1 cellular context compared by ENCODE assay signal in the genomic region with DNA sequence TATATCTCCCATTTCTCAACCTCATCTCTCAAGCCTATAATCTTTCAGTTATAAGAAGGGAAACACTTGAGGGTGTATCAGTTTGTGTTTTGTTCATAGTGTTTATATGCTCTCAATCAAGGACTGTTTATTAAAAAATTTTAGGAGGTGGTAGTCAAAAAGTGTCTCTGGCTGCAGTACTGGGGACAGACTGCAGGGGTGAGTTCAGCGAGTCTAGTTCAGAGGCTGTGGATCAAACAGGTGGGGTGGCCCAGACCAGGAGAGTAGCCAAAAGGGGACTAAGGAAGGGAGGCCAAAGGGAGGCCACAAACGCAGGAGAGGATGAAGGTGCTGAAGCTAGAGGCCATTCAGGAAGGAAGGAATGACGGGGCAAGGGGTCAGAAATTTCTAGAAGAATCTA.
TF ChIP-seq lines count a peak whose summit lies in the region.

No MANE protein-coding gene starts in this region.

TF ChIP-seq in GM23338, 12 proteins besides CTCF, POLR2A, EP300 and RAD21 (continued from another document):
- TF ChIP-seq, protein P1, sequence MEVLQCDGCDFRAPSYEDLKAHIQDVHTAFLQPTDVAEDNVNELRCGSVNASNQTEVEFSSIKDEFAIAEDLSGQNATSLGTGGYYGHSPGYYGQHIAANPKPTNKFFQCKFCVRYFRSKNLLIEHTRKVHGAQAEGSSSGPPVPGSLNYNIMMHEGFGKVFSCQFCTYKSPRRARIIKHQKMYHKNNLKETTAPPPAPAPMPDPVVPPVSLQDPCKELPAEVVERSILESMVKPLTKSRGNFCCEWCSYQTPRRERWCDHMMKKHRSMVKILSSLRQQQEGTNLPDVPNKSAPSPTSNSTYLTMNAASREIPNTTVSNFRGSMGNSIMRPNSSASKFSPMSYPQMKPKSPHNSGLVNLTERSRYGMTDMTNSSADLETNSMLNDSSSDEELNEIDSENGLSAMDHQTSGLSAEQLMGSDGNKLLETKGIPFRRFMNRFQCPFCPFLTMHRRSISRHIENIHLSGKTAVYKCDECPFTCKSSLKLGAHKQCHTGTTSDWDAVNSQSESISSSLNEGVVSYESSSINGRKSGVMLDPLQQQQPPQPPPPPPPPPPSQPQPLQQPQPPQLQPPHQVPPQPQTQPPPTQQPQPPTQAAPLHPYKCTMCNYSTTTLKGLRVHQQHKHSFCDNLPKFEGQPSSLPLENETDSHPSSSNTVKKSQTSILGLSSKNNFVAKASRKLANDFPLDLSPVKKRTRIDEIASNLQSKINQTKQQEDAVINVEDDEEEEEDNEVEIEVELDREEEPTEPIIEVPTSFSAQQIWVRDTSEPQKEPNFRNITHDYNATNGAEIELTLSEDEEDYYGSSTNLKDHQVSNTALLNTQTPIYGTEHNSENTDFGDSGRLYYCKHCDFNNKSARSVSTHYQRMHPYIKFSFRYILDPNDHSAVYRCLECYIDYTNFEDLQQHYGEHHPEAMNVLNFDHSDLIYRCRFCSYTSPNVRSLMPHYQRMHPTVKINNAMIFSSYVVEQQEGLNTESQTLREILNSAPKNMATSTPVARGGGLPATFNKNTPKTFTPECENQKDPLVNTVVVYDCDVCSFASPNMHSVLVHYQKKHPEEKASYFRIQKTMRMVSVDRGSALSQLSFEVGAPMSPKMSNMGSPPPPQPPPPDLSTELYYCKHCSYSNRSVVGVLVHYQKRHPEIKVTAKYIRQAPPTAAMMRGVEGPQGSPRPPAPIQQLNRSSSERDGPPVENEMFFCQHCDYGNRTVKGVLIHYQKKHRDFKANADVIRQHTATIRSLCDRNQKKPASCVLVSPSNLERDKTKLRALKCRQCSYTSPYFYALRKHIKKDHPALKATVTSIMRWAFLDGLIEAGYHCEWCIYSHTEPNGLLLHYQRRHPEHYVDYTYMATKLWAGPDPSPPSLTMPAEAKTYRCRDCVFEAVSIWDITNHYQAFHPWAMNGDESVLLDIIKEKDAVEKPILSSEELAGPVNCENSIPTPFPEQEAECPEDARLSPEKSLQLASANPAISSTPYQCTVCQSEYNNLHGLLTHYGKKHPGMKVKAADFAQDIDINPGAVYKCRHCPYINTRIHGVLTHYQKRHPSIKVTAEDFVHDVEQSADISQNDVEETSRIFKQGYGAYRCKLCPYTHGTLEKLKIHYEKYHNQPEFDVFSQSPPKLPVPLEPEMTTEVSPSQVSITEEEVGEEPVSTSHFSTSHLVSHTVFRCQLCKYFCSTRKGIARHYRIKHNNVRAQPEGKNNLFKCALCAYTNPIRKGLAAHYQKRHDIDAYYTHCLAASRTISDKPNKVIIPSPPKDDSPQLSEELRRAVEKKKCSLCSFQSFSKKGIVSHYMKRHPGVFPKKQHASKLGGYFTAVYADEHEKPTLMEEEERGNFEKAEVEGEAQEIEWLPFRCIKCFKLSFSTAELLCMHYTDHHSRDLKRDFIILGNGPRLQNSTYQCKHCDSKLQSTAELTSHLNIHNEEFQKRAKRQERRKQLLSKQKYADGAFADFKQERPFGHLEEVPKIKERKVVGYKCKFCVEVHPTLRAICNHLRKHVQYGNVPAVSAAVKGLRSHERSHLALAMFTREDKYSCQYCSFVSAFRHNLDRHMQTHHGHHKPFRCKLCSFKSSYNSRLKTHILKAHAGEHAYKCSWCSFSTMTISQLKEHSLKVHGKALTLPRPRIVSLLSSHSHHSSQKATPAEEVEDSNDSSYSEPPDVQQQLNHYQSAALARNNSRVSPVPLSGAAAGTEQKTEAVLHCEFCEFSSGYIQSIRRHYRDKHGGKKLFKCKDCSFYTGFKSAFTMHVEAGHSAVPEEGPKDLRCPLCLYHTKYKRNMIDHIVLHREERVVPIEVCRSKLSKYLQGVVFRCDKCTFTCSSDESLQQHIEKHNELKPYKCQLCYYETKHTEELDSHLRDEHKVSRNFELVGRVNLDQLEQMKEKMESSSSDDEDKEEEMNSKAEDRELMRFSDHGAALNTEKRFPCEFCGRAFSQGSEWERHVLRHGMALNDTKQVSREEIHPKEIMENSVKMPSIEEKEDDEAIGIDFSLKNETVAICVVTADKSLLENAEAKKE (CRISPR knock-in tag; IDR thresholded peaks at IDR 0.05): no peak
- TF ChIP-seq ZNF331 (CRISPR knock-in tag; IDR thresholded peaks at IDR 0.05; ENCODE audit: low read depth) (no peak), NANOG (IDR thresholded peaks at IDR 0.05; ENCODE audit: borderline replicate concordance) (no peak), ZNF114 (CRISPR knock-in tag; IDR thresholded peaks at IDR 0.05) (no peak), EZH2phosphoT487 (IDR thresholded peaks at IDR 0.05; ENCODE audit: unreplicated experiment) (no peak), STAT1 (IDR thresholded peaks at IDR 0.05; ENCODE audit: unreplicated experiment) (no peak), JUNB (IDR thresholded peaks at IDR 0.05; ENCODE audit: unreplicated experiment) (no peak), POLR2AphosphoS5 (IDR thresholded peaks at IDR 0.05; ENCODE audit: low read depth) (no peak), EZH2 (IDR thresholded peaks at IDR 0.05; ENCODE audit: low read depth, unreplicated experiment) (no peak)
- TF ChIP-seq, protein P2, sequence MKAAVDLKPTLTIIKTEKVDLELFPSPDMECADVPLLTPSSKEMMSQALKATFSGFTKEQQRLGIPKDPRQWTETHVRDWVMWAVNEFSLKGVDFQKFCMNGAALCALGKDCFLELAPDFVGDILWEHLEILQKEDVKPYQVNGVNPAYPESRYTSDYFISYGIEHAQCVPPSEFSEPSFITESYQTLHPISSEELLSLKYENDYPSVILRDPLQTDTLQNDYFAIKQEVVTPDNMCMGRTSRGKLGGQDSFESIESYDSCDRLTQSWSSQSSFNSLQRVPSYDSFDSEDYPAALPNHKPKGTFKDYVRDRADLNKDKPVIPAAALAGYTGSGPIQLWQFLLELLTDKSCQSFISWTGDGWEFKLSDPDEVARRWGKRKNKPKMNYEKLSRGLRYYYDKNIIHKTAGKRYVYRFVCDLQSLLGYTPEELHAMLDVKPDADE (IDR thresholded peaks at IDR 0.05): no peak
- TF ChIP-seq, protein P3, sequence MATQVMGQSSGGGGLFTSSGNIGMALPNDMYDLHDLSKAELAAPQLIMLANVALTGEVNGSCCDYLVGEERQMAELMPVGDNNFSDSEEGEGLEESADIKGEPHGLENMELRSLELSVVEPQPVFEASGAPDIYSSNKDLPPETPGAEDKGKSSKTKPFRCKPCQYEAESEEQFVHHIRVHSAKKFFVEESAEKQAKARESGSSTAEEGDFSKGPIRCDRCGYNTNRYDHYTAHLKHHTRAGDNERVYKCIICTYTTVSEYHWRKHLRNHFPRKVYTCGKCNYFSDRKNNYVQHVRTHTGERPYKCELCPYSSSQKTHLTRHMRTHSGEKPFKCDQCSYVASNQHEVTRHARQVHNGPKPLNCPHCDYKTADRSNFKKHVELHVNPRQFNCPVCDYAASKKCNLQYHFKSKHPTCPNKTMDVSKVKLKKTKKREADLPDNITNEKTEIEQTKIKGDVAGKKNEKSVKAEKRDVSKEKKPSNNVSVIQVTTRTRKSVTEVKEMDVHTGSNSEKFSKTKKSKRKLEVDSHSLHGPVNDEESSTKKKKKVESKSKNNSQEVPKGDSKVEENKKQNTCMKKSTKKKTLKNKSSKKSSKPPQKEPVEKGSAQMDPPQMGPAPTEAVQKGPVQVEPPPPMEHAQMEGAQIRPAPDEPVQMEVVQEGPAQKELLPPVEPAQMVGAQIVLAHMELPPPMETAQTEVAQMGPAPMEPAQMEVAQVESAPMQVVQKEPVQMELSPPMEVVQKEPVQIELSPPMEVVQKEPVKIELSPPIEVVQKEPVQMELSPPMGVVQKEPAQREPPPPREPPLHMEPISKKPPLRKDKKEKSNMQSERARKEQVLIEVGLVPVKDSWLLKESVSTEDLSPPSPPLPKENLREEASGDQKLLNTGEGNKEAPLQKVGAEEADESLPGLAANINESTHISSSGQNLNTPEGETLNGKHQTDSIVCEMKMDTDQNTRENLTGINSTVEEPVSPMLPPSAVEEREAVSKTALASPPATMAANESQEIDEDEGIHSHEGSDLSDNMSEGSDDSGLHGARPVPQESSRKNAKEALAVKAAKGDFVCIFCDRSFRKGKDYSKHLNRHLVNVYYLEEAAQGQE (IDR thresholded peaks at IDR 0.05; ENCODE audit: unreplicated experiment): no peak
TF ChIP-seq in GM23338: peak in this region for 0.
